1 cellular context compared by ENCODE assay signal in the genomic region with DNA sequence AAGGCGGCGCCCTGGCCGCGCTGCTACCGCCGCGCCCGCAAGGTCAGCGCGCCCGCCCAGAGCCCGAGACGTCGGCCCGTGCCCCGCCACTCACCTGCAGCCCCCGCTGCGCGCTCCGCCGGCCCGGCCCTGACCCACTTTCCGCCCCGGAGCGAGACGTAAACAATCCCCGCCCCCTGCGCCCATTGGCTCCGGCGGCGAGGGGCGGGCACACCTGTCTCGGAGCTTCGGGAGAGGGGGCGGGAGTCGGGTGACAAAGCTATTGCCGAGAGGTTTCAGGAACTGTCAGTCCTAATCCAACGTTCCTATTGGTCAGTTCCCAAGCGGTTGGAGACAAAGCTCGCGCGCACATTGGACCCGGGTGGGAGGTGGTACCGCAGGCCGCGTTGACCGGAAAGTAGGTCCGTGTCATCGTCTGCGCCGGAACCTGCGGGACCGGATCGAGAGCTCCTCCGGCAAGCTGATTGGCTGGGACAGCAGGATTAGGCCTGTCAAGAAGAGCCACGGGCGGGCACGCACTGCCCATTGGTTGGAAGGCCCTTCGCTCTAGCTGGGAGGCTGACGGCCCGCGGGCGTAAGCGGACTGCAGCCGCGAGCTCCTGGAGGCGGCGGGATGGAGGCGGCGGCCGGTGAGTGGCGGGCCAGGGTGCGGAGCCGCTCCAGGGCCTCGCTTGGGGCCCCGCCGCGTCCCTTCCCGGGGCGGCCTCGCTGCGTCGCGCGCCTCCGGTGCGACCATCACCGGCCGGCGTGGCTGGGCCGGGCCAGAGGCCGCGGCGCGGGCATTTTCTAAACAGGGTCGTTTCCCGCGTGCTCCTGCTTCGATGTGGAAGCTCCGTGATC.
TF ChIP-seq lines count a peak whose summit lies in the region.

A gene with protein sequence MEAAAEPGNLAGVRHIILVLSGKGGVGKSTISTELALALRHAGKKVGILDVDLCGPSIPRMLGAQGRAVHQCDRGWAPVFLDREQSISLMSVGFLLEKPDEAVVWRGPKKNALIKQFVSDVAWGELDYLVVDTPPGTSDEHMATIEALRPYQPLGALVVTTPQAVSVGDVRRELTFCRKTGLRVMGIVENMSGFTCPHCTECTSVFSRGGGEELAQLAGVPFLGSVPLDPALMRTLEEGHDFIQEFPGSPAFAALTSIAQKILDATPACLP (plus strand): TSS at position 553 of the 840 bp plus-strand sequence. CDS start 61 bp downstream, at position 614.
A gene (minus strand): TSS at position 164 of the 840 bp plus-strand sequence. CDS start 1,088 bp downstream, outside the sequence.

TF ChIP-seq in K562, 482 proteins besides CTCF, POLR2A, EP300 and RAD21 (continued from another document and continues in another):
- TF ChIP-seq ZNF212 (CRISPR knock-in tag; IDR thresholded peaks at IDR 0.05) (no peak), THRAP3 (IDR thresholded peaks at IDR 0.05; ENCODE audit: borderline replicate concordance) (no peak), YY1 (IDR thresholded peaks at IDR 0.05; ENCODE audit: borderline replicate concordance in 1 of 3, control insufficient read depth in 1 of 3, extremely low read depth in 1 of 3, insufficient read depth in 3 of 3, insufficient read length in 1 of 3, insufficient replicate concordance in 2 of 3, low read depth in 1 of 3, low read length in 2 of 3) (peak in 2 of 3 experiments; percentile 6 to 80), DPF2 (IDR thresholded peaks at IDR 0.05) (no peak), HNRNPK (IDR thresholded peaks at IDR 0.05; ENCODE audit: low read depth, low read length, poor library complexity, severe bottlenecking) (no peak), SMARCE1 (IDR thresholded peaks at IDR 0.05) (no peak), ZNF3 (CRISPR knock-in tag; IDR thresholded peaks at IDR 0.05) (no peak), ZNF785 (CRISPR knock-in tag; IDR thresholded peaks at IDR 0.05) (no peak), RFX1 (IDR thresholded peaks at IDR 0.05) (no peak), ZNF764 (CRISPR knock-in tag; IDR thresholded peaks at IDR 0.05; ENCODE audit: low read depth) (no peak), RBFOX2 (IDR thresholded peaks at IDR 0.05; ENCODE audit: low read depth, low read length) (peak; percentile 84), GABPA (tag; conservative IDR thresholded peaks at IDR 0.05; ENCODE audit: low read depth) (peak; percentile 99), LARP7 (IDR thresholded peaks at IDR 0.05) (no peak), PCBP1 (IDR thresholded peaks at IDR 0.05; ENCODE audit: low read depth, low read length, poor library complexity, severe bottlenecking) (no peak), RBM15 (IDR thresholded peaks at IDR 0.05; ENCODE audit: insufficient read depth, low read length) (no peak), OTX1 (CRISPR knock-in tag; IDR thresholded peaks at IDR 0.05) (no peak), PYGO2 (tag; IDR thresholded peaks at IDR 0.05) (no peak), NR1H2 (CRISPR knock-in tag; IDR thresholded peaks at IDR 0.05) (no peak), HDAC3 (IDR thresholded peaks at IDR 0.05; ENCODE audit: borderline replicate concordance, partially characterized antibody) (no peak), CC2D1A (IDR thresholded peaks at IDR 0.05) (peak; percentile 93; the same call in 1 of the 2 replicates)
- TF ChIP-seq, protein P1, sequence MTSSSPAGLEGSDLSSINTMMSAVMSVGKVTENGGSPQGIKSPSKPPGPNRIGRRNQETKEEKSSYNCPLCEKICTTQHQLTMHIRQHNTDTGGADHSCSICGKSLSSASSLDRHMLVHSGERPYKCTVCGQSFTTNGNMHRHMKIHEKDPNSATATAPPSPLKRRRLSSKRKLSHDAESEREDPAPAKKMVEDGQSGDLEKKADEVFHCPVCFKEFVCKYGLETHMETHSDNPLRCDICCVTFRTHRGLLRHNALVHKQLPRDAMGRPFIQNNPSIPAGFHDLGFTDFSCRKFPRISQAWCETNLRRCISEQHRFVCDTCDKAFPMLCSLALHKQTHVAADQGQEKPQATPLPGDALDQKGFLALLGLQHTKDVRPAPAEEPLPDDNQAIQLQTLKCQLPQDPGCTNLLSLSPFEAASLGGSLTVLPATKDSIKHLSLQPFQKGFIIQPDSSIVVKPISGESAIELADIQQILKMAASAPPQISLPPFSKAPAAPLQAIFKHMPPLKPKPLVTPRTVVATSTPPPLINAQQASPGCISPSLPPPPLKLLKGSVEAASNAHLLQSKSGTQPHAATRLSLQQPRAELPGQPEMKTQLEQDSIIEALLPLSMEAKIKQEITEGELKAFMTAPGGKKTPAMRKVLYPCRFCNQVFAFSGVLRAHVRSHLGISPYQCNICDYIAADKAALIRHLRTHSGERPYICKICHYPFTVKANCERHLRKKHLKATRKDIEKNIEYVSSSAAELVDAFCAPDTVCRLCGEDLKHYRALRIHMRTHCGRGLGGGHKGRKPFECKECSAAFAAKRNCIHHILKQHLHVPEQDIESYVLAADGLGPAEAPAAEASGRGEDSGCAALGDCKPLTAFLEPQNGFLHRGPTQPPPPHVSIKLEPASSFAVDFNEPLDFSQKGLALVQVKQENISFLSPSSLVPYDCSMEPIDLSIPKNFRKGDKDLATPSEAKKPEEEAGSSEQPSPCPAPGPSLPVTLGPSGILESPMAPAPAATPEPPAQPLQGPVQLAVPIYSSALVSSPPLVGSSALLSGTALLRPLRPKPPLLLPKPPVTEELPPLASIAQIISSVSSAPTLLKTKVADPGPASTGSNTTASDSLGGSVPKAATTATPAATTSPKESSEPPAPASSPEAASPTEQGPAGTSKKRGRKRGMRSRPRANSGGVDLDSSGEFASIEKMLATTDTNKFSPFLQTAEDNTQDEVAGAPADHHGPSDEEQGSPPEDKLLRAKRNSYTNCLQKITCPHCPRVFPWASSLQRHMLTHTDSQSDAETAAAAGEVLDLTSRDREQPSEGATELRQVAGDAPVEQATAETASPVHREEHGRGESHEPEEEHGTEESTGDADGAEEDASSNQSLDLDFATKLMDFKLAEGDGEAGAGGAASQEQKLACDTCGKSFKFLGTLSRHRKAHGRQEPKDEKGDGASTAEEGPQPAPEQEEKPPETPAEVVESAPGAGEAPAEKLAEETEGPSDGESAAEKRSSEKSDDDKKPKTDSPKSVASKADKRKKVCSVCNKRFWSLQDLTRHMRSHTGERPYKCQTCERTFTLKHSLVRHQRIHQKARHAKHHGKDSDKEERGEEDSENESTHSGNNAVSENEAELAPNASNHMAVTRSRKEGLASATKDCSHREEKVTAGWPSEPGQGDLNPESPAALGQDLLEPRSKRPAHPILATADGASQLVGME (CRISPR knock-in tag; IDR thresholded peaks at IDR 0.05): no peak
- TF ChIP-seq, protein P2, sequence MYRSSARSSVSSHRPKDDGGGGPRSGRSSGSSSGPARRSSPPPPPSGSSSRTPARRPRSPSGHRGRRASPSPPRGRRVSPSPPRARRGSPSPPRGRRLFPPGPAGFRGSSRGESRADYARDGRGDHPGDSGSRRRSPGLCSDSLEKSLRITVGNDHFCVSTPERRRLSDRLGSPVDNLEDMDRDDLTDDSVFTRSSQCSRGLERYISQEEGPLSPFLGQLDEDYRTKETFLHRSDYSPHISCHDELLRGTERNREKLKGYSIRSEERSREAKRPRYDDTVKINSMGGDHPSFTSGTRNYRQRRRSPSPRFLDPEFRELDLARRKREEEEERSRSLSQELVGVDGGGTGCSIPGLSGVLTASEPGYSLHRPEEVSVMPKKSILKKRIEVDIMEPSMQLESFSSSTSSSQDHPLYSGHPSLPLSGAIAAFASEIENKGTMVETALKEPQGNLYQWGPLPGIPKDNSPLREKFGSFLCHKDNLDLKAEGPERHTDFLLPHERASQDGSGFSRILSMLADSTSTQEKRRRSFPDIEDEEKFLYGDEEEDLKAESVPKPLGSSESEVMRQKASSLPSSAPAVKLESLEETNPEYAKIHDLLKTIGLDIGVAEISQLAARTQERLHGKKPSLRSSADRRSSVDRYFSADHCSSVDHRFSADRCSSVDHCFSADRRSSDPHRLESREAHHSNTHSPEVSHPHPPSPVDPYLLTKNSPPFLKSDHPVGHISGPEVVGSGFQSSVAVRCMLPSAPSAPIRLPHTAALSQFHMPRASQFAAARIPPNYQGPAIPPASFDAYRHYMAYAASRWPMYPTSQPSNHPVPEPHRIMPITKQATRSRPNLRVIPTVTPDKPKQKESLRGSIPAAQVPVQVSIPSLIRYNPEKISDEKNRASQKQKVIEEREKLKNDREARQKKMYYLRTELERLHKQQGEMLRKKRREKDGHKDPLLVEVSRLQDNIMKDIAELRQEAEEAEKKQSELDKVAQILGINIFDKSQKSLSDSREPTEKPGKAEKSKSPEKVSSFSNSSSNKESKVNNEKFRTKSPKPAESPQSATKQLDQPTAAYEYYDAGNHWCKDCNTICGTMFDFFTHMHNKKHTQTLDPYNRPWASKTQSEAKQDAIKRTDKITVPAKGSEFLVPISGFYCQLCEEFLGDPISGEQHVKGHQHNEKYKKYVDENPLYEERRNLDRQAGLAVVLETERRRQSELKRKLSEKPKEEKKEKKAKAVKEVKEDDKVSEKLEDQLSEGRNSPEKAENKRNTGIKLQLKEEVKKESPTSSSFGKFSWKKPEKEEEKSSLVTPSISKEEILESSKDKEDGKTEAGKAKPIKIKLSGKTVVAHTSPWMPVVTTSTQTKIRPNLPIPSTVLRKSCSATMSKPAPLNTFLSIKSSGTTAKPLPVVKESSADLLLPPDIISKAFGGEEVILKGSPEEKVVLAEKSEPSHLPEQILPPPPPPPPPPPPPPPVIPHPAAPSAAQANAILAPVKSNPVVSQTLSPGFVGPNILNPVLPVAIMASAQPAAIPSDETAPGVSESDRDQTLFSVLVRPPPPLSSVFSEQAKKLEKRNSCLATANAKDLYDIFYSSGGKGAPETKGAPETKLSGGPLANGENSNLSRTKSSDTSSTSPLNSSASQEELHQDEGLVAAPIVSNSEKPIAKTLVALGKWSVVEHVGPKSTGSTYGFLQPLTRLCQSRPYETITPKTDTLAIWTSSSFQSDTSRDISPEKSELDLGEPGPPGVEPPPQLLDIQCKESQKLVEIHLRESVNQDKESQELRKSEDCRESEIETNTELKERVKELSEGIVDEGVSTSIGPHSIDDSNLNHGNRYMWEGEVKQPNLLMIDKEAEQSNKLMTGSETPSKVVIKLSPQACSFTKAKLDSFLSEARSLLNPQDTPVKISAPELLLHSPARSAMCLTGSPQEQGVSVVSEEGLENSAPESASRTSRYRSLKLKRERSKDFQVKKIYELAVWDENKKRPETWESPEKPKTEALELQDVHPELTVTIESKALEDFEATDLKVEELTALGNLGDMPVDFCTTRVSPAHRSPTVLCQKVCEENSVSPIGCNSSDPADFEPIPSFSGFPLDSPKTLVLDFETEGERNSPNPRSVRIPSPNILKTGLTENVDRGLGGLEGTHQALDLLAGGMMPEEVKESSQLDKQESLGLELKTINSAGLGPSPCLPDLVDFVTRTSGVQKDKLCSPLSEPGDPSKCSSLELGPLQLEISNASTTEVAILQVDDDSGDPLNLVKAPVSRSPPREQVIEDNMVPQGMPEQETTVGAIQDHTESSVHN (IDR thresholded peaks at IDR 0.05; ENCODE audit: borderline replicate concordance in 1 of 2, low read depth in 1 of 2): no peak
- TF ChIP-seq, protein P3, sequence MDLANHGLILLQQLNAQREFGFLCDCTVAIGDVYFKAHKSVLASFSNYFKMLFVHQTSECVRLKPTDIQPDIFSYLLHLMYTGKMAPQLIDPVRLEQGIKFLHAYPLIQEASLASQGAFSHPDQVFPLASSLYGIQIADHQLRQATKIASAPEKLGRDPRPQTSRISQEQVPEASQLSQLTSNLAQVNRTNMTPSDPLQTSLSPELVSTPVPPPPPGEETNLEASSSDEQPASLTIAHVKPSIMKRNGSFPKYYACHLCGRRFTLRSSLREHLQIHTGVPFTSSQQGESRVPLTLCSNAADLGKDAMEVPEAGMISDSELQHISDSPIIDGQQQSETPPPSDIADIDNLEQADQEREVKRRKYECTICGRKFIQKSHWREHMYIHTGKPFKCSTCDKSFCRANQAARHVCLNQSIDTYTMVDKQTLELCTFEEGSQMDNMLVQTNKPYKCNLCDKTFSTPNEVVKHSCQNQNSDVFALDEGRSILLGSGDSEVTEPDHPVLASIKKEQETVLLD (IDR thresholded peaks at IDR 0.05): no peak
